1 cellular context compared by ENCODE assay signal in the genomic region with DNA sequence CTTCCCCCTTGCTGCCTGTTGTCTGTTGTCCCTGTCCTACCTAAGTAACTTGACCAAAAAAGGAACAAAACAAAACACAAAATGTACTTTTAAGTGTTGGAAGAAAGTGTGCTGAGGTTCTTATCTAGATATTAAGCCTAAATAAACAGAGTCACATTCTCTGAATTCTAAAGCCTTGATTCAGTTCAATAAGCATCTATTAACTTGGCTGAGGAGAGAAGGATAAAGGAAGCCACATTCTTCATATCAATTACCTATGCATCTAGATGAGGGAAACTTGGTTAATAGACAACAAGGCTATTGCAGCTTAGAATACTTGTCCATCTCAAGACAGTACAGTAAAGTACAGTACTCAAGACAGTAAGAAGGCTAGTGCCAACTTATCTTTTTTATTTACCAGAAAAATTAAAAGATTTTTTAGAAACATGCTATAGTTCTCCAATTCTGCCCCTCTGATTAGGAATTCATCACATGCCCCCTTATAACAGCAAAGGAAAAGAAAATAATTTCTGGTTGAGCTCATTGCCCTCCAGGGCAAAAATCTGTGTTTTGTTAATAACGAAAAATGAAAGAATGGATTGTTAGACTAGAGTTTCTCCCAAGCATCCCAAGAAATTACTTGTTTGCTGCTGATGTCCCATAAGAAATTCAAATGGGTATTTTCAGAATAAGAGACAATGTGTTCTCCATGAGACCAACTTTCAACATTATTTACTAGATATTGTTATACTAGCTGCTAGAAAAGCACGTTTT.
TF ChIP-seq lines count a peak whose summit lies in the region.

No MANE protein-coding gene starts in this region.

TF ChIP-seq in A549, 52 proteins besides CTCF, POLR2A, EP300 and RAD21 (continued from another document):
- TF ChIP-seq, protein P1, sequence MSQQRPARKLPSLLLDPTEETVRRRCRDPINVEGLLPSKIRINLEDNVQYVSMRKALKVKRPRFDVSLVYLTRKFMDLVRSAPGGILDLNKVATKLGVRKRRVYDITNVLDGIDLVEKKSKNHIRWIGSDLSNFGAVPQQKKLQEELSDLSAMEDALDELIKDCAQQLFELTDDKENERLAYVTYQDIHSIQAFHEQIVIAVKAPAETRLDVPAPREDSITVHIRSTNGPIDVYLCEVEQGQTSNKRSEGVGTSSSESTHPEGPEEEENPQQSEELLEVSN (IDR thresholded peaks at IDR 0.05; ENCODE audit: borderline replicate concordance, low read depth): no peak
- TF ChIP-seq CHD2 (IDR thresholded peaks at IDR 0.05; ENCODE audit: low read length, partially characterized antibody) (no peak), ZSCAN20 (CRISPR knock-in tag; IDR thresholded peaks at IDR 0.05) (no peak), KDM1A (IDR thresholded peaks at IDR 0.05; ENCODE audit: low read depth) (no peak), CBX2 (IDR thresholded peaks at IDR 0.05; ENCODE audit: borderline replicate concordance, low read depth) (no peak), KDM5A (IDR thresholded peaks at IDR 0.05) (no peak), BCL3 (IDR thresholded peaks at IDR 0.05) (no peak), EHMT2 (IDR thresholded peaks at IDR 0.05; ENCODE audit: low read depth) (no peak), CHD4 (IDR thresholded peaks at IDR 0.05; ENCODE audit: borderline replicate concordance) (no peak), TP53 (CRISPR knock-in tag; IDR thresholded peaks at IDR 0.05) (no peak)
TF ChIP-seq in A549: peak in this region for 4.
